Comparison of ENCODE assay signal across 15 cellular contexts in the genomic region with DNA sequence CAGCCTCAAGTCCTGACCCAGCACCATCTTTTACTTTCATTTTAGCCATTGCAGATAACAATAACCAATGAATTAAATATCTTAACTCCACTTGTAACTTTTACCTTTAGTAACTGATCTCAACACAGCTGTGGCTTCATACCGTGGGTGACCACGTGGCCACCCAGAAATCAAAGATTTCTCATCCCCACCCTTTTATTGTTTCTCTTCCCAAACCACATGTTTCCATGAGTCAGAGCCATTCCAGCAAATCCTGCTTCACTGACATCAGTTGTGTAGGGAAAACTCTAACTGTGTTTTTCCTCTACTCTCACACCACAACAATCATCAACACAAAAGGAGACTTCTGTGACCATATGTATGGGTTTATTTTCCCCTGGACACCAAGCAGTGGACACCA. TPM values are rescaled to one million over a fixed set of nuclear protein-coding genes. Genes with fewer than 3 reads are reported as not detected.
DNase-seq lines count a peak whose midpoint lies in the region; ATAC-seq, FAIRE-seq and TF ChIP-seq lines count a peak whose summit lies in the region.
"Had no signal": no experiment of that assay in that cellular context is flagged by ENCODE, and none has a peak within 500 bp of the region (broad histone marks: within the 10 kb centered on the region; RNA-seq: fewer than 3 reads in every experiment).

No MANE protein-coding gene starts in this region.

- intact Hi-C loops in activated CD4-positive, alpha-beta T cell treated with anti-CD3 and anti-CD28 coated beads, Interleukin-2, amount 10 ng/mL, durations not matched to agents 24 days and 14 days (cut with micrococcal nuclease): no loop called here
- intact Hi-C loops in activated T-helper 1 cell treated with anti-CD3 and anti-CD28 coated beads, Interleukin-12 subunit alpha, Interleukin-12 subunit beta, Interleukin-2, Interleukin-4 antibody, amounts not matched to agents 30 ng/mL and 10 ng/mL and 1 ng/mL, durations not matched to agents 14 hours and 24 hours and 36 hours (cut with micrococcal nuclease): no loop called here

- no peaks in the 10 kb centered on the region for H3K36me3 Mint-ChIP-seq in activated CD4-positive, alpha-beta T cell treated with anti-CD3 and anti-CD28 coated beads, Interleukin-2, amount 10 ng/mL, durations not matched to agents 24 days and 14 days (ENCODE audit: low read depth)
- peaks cover 1% of the 10 kb centered on the region for H3K36me3 Mint-ChIP-seq in activated T-helper 1 cell treated with anti-CD3 and anti-CD28 coated beads, Interleukin-12 subunit alpha, Interleukin-12 subunit beta, Interleukin-2, Interleukin-4 antibody, amounts not matched to agents 30 ng/mL and 10 ng/mL and 1 ng/mL, durations not matched to agents 14 hours and 24 hours and 36 hours (ENCODE audit: low read depth)
- H3K36me3 Mint-ChIP-seq in stimulated activated effector memory CD8-positive, alpha-beta T cell treated with anti-CD3 and anti-CD28 coated beads, Interleukin-12 subunit alpha, Interleukin-12 subunit beta, amount 100 ng/mL, for 72 hours: no peaks in the 10 kb centered on the region

- H3K4me3 Mint-ChIP-seq in activated CD4-positive, alpha-beta T cell treated with anti-CD3 and anti-CD28 coated beads, Interleukin-2, amount 10 ng/mL, durations not matched to agents 24 days and 14 days: no peak overlapping the region
- H3K4me3 Mint-ChIP-seq in activated T-helper 1 cell treated with anti-CD3 and anti-CD28 coated beads, Interleukin-12 subunit alpha, Interleukin-12 subunit beta, Interleukin-2, Interleukin-4 antibody, amounts not matched to agents 30 ng/mL and 10 ng/mL and 1 ng/mL, durations not matched to agents 14 hours and 24 hours and 36 hours: no peak overlapping the region
- no peak overlapping the region for H3K4me3 Mint-ChIP-seq in stimulated activated effector memory CD8-positive, alpha-beta T cell treated with anti-CD3 and anti-CD28 coated beads, Interleukin-12 subunit alpha, Interleukin-12 subunit beta, amount 100 ng/mL, for 72 hours
- H3K4me3 Mint-ChIP-seq: dendritic cell treated with granulocyte-macrophage colony-stimulating factor and Interleukin-4, amounts not matched to agents 40 ng/mL and 50 ng/mL, for 4 days had no signal

- no peak for ATAC-seq in stimulated activated effector memory CD8-positive, alpha-beta T cell treated with anti-CD3 and anti-CD28 coated beads, Interleukin-12 subunit alpha, Interleukin-12 subunit beta, amount 100 ng/mL, for 72 hours
- ATAC-seq: HepG2 had no signal

- peaks cover 7% of the 10 kb centered on the region for H3K4me1 Mint-ChIP-seq in activated CD4-positive, alpha-beta T cell treated with anti-CD3 and anti-CD28 coated beads, Interleukin-2, amount 10 ng/mL, durations not matched to agents 24 days and 14 days
- H3K4me1 Mint-ChIP-seq in activated T-helper 1 cell treated with anti-CD3 and anti-CD28 coated beads, Interleukin-12 subunit alpha, Interleukin-12 subunit beta, Interleukin-2, Interleukin-4 antibody, amounts not matched to agents 30 ng/mL and 10 ng/mL and 1 ng/mL, durations not matched to agents 14 hours and 24 hours and 36 hours (ENCODE audit: low read depth): peaks cover 19% of the 10 kb centered on the region
- peaks cover 10% of the 10 kb centered on the region for H3K4me1 Mint-ChIP-seq in stimulated activated effector memory CD8-positive, alpha-beta T cell treated with anti-CD3 and anti-CD28 coated beads, Interleukin-12 subunit alpha, Interleukin-12 subunit beta, amount 100 ng/mL, for 72 hours

- H3K4me3 ChIP-seq in foreskin fibroblast (ENCODE audit: low read depth in 1 of 2, low read length in 2 of 2): no peak overlapping the region

- no peak for TF ChIP-seq CTCF in foreskin fibroblast (IDR thresholded peaks at IDR 0.05; ENCODE audit: low read depth, low read length)
- TF ChIP-seq CTCF in D721Med (IDR thresholded peaks at IDR 0.05; ENCODE audit: insufficient read depth, missing control alignments): no peak

- peaks cover 10% of the 10 kb centered on the region for H3K27me3 Mint-ChIP-seq in activated CD4-positive, alpha-beta T cell treated with anti-CD3 and anti-CD28 coated beads, Interleukin-2, amount 10 ng/mL, durations not matched to agents 24 days and 14 days
- peaks cover 11% of the 10 kb centered on the region for H3K27me3 Mint-ChIP-seq in activated T-helper 1 cell treated with anti-CD3 and anti-CD28 coated beads, Interleukin-12 subunit alpha, Interleukin-12 subunit beta, Interleukin-2, Interleukin-4 antibody, amounts not matched to agents 30 ng/mL and 10 ng/mL and 1 ng/mL, durations not matched to agents 14 hours and 24 hours and 36 hours (ENCODE audit: insufficient read depth)
- H3K27me3 Mint-ChIP-seq: dendritic cell treated with granulocyte-macrophage colony-stimulating factor and Interleukin-4, amounts not matched to agents 40 ng/mL and 50 ng/mL, for 4 days had no signal

- H3K27ac Mint-ChIP-seq in activated CD4-positive, alpha-beta T cell treated with anti-CD3 and anti-CD28 coated beads, Interleukin-2, amount 10 ng/mL, durations not matched to agents 24 days and 14 days: peak overlapping the region; percentile 6
- H3K27ac Mint-ChIP-seq in activated T-helper 1 cell treated with anti-CD3 and anti-CD28 coated beads, Interleukin-12 subunit alpha, Interleukin-12 subunit beta, Interleukin-2, Interleukin-4 antibody, amounts not matched to agents 30 ng/mL and 10 ng/mL and 1 ng/mL, durations not matched to agents 14 hours and 24 hours and 36 hours: peak overlapping the region; percentile 3
- peak overlapping the region; percentile 18 for H3K27ac Mint-ChIP-seq in stimulated activated effector memory CD8-positive, alpha-beta T cell treated with anti-CD3 and anti-CD28 coated beads, Interleukin-12 subunit alpha, Interleukin-12 subunit beta, amount 100 ng/mL, for 72 hours
- H3K27ac Mint-ChIP-seq: dendritic cell treated with granulocyte-macrophage colony-stimulating factor and Interleukin-4, amounts not matched to agents 40 ng/mL and 50 ng/mL, for 4 days had no signal

- peaks cover 6% of the 10 kb centered on the region for H3K9me3 Mint-ChIP-seq in activated CD4-positive, alpha-beta T cell treated with anti-CD3 and anti-CD28 coated beads, Interleukin-2, amount 10 ng/mL, durations not matched to agents 24 days and 14 days
- H3K9me3 Mint-ChIP-seq in activated T-helper 1 cell treated with anti-CD3 and anti-CD28 coated beads, Interleukin-12 subunit alpha, Interleukin-12 subunit beta, Interleukin-2, Interleukin-4 antibody, amounts not matched to agents 30 ng/mL and 10 ng/mL and 1 ng/mL, durations not matched to agents 14 hours and 24 hours and 36 hours: no peaks in the 10 kb centered on the region
- H3K9me3 Mint-ChIP-seq in stimulated activated effector memory CD8-positive, alpha-beta T cell treated with anti-CD3 and anti-CD28 coated beads, Interleukin-12 subunit alpha, Interleukin-12 subunit beta, amount 100 ng/mL, for 72 hours: no peaks in the 10 kb centered on the region
- H3K9me3 Mint-ChIP-seq: dendritic cell treated with granulocyte-macrophage colony-stimulating factor and Interleukin-4, amounts not matched to agents 40 ng/mL and 50 ng/mL, for 4 days had no signal

- no peak for DNase-seq in activated CD4-positive, alpha-beta T cell treated with anti-CD3 and anti-CD28 coated beads, Interleukin-2, amount 10 ng/mL, durations not matched to agents 24 days and 14 days
- DNase-seq in activated CD4-positive, alpha-beta T cell treated with anti-CD3 and anti-CD28 coated beads for 4 hours: no peak
- DNase-seq in activated T-helper 1 cell treated with anti-CD3 and anti-CD28 coated beads, Interleukin-12 subunit alpha, Interleukin-12 subunit beta, Interleukin-2, Interleukin-4 antibody, amounts not matched to agents 30 ng/mL and 10 ng/mL and 1 ng/mL, durations not matched to agents 14 hours and 24 hours and 36 hours (ENCODE audit: low spot score): no peak
- DNase-seq in foreskin fibroblast (peak; percentile 79 to 90), SIG-M5 treated with dmso at 0.1 percent for 504 hours (lab: John Stamatoyannopoulos, UW; ENCODE audit: unreplicated experiment) (no peak), D721Med (ENCODE audit: insufficient read length, low spot score) (no peak), COR-L47 (lab: John Stamatoyannopoulos, UW) (no peak)
- no peak for DNase-seq in stimulated activated effector memory CD8-positive, alpha-beta T cell treated with anti-CD3 and anti-CD28 coated beads, Interleukin-12 subunit alpha, Interleukin-12 subunit beta, amount 100 ng/mL, for 72 hours (ENCODE audit: low spot score in 2 of 2)
- DNase-seq: activated T-cell treated with anti-CD3 and anti-CD28 coated beads, Interleukin-2, amount 50 U/mL, for 48 hours; hypothalamus; NCI-H2107 had no signal

- no peak for FAIRE-seq in D721Med (lab: Jason Lieb, UNC)
- FAIRE-seq: HepG2 had no signal

RNA-seq across cellular contexts. Expression of a gene that starts 25.1 kb away (rescaled TPM):
- total RNA-seq in activated CD4-positive, alpha-beta T cell treated with anti-CD3 and anti-CD28 coated beads, Interleukin-2, amount 10 ng/mL, durations not matched to agents 24 days and 14 days: not detected in 2 replicates
- not detected in 2 replicates for total RNA-seq in activated T-helper 1 cell treated with anti-CD3 and anti-CD28 coated beads, Interleukin-12 subunit alpha, Interleukin-12 subunit beta, Interleukin-2, Interleukin-4 antibody, amounts not matched to agents 30 ng/mL and 10 ng/mL and 1 ng/mL, durations not matched to agents 14 hours and 24 hours and 36 hours
- total RNA-seq: HepG2, OCI-LY7, skeletal muscle tissue had no signal

RNA-seq across cellular contexts. Expression of a gene that starts 38.2 kb away (rescaled TPM):
- total RNA-seq in activated CD4-positive, alpha-beta T cell treated with anti-CD3 and anti-CD28 coated beads, Interleukin-2, amount 10 ng/mL, durations not matched to agents 24 days and 14 days: 5.3 and 7.4 TPM in 2 replicates
- total RNA-seq in activated T-helper 1 cell treated with anti-CD3 and anti-CD28 coated beads, Interleukin-12 subunit alpha, Interleukin-12 subunit beta, Interleukin-2, Interleukin-4 antibody, amounts not matched to agents 30 ng/mL and 10 ng/mL and 1 ng/mL, durations not matched to agents 14 hours and 24 hours and 36 hours: 8.9 and 11.8 TPM in 2 replicates
- total RNA-seq: OCI-LY7 had no signal

Comparison
In these comparisons a context has a peak if more than half of its experiments do, and no peak if none do; other contexts are left out.
1. DNase-seq: peak in foreskin fibroblast (2 of 2); none in activated CD4-positive, alpha-beta T cell treated with anti-CD3 and anti-CD28 coated beads, Interleukin-2, amount 10 ng/mL, durations not matched to agents 24 days and 14 days (single experiment), activated CD4-positive, alpha-beta T cell treated with anti-CD3 and anti-CD28 coated beads for 4 hours (0 of 2), activated T-helper 1 cell treated with anti-CD3 and anti-CD28 coated beads, Interleukin-12 subunit alpha, Interleukin-12 subunit beta, Interleukin-2, Interleukin-4 antibody, amounts not matched to agents 30 ng/mL and 10 ng/mL and 1 ng/mL, durations not matched to agents 14 hours and 24 hours and 36 hours (single experiment), stimulated activated effector memory CD8-positive, alpha-beta T cell treated with anti-CD3 and anti-CD28 coated beads, Interleukin-12 subunit alpha, Interleukin-12 subunit beta, amount 100 ng/mL, for 72 hours (0 of 2), SIG-M5 treated with dmso at 0.1 percent for 504 hours (single experiment), D721Med (single experiment) and COR-L47 (single experiment).
2. Peak in every context shown above with its lines, with median percentiles within 50 percentile points of each other: H3K27ac Mint-ChIP-seq.